In the genomic region with DNA sequence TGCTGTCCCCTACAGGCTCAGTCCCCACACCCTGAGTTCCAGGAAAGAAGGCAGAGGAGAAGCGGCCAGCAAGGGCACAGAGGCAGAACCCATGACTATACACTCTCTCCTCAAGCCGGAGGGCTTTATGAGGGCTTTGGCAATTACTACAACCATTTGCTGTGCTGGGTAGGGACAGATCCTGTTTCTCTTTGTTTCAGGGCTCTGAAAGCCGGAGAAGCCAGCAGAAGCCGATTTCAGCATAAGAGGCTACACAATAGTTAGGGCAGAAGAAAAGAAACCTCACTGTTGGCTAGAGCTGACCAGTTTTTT, we compare ENCODE assay signal across 15 cellular contexts. TPM values are rescaled to one million over a fixed set of nuclear protein-coding genes. Genes with fewer than 3 reads are reported as not detected.
DNase-seq lines count a peak whose midpoint lies in the region; ATAC-seq, FAIRE-seq and TF ChIP-seq lines count a peak whose summit lies in the region.
"Had no signal": no experiment of that assay in that cellular context is flagged by ENCODE, and none has a peak within 500 bp of the region (broad histone marks: within the 10 kb centered on the region; RNA-seq: fewer than 3 reads in every experiment).

No MANE protein-coding gene starts in this region.

- H3K27me3 Mint-ChIP-seq in endodermal cell (ENCODE audit: insufficient read depth) (no peaks in the 10 kb centered on the region), neural crest cell (ENCODE audit: low read depth) (no peaks in the 10 kb centered on the region)

- H3K4me1 ChIP-seq in heart left ventricle: peaks cover 25 to 62% (median 57%) of the 10 kb centered on the region in 12 donors
- peaks cover 12% of the 10 kb centered on the region for H3K4me1 ChIP-seq in endodermal cell (ENCODE audit: control insufficient read depth, insufficient read depth, low read length)
- no peaks in the 10 kb centered on the region for H3K4me1 ChIP-seq in urinary bladder (ENCODE audit: insufficient read depth)
- peaks cover 0 to 10% (median 0%) of the 10 kb centered on the region in 3 donors for H3K4me1 ChIP-seq in pancreas

- intact Hi-C loops in heart left ventricle (cut with DNase I) (loop anchor here in 4 of 10 donors (5.0 to 10.0 kb wide), 4 partner anchors 118 to 258 kb away; partner anchors contain the start of gene AHDC1 (in 1 of the 4)), Right ventricle myocardium inferior (cut with DNase I) (no loop called here), pancreas (cut with DNase I) (no loop called here), sciatic nerve (cut with DNase I) (no loop called here)

- TF ChIP-seq CTCF in heart left ventricle (IDR thresholded peaks at IDR 0.05): no peak
- TF ChIP-seq CTCF in endodermal cell (conservative IDR thresholded peaks at IDR 0.05): no peak
- no peak for TF ChIP-seq CTCF in neural crest cell (conservative IDR thresholded peaks at IDR 0.05)
- TF ChIP-seq CTCF in pancreas (IDR thresholded peaks at IDR 0.05): no peak

- H3K27me3 ChIP-seq in heart left ventricle: no peaks in the 10 kb centered on the region
- H3K27me3 ChIP-seq in endodermal cell (ENCODE audit: control insufficient read depth, insufficient read depth, low read length, poor library complexity, severe bottlenecking): no peaks in the 10 kb centered on the region
- H3K27me3 ChIP-seq in pancreas: no peaks in the 10 kb centered on the region

- WGBS in heart left ventricle, 4 donors: 43 to 65% (median 52%) methylated on average over 4 of the region's 4 CpGs
- 69 to 83% methylated on average over 2 to 4 of the region's 4 CpGs for WGBS in endodermal cell (ENCODE audit: insufficient coverage in 1 of 2, insufficient read length in 1 of 2), 2 experiments
- 67% methylated on average over 4 of the region's 4 CpGs for WGBS in urinary bladder
- 75 to 81% methylated on average over 4 of the region's 4 CpGs for WGBS in pancreas, 2 donors

- H3K4me3 ChIP-seq in heart left ventricle (no peak overlapping the region), endodermal cell (ENCODE audit: low read length) (no peak overlapping the region), urinary bladder (ENCODE audit: low read depth, low read length) (no peak overlapping the region), pancreas (no peak overlapping the region)

- H3K36me3 ChIP-seq in heart left ventricle (peaks cover 0 to 54% (median 48%) of the 10 kb centered on the region in 9 donors), endodermal cell (ENCODE audit: control insufficient read depth, insufficient read depth, low read length) (peaks cover 39% of the 10 kb centered on the region), urinary bladder (ENCODE audit: insufficient read depth) (peaks cover 2% of the 10 kb centered on the region), pancreas (peaks cover 0 to 37% (median 0%) of the 10 kb centered on the region in 3 donors)

- H3K4me1 Mint-ChIP-seq in endodermal cell: peaks cover 37% of the 10 kb centered on the region
- peaks cover 47% of the 10 kb centered on the region for H3K4me1 Mint-ChIP-seq in neural crest cell

- H3K4me3 Mint-ChIP-seq in endodermal cell (no peak overlapping the region), neural crest cell (no peak overlapping the region)

- no peaks in the 10 kb centered on the region for H3K9me3 ChIP-seq in heart left ventricle
- H3K9me3 ChIP-seq in endodermal cell (ENCODE audit: control insufficient read depth, low read length): no peaks in the 10 kb centered on the region
- no peaks in the 10 kb centered on the region for H3K9me3 ChIP-seq in pancreas

- peak in 2 of 4 donors; percentile 0 to 3 for ATAC-seq in heart left ventricle
- ATAC-seq in Right ventricle myocardium inferior: no peak
- no peak for ATAC-seq in pancreas
- no peak for ATAC-seq in sciatic nerve

- H3K27ac Mint-ChIP-seq in endodermal cell (peak overlapping the region; percentile 93), neural crest cell (ENCODE audit: unreplicated experiment) (peak overlapping the region; percentile 89)

- DNase-seq in heart left ventricle (no peak), Right ventricle myocardium inferior (ENCODE audit: missing footprints) (no peak), endodermal cell (no peak), neural crest cell (ENCODE audit: low read depth, low spot score) (no peak), hepatic stellate cell (ENCODE audit: low spot score) (no peak), pancreas (no peak), sciatic nerve (ENCODE audit: low spot score) (no peak)
- DNase-seq: activated gamma-delta T cell; effector memory CD4-positive, alpha-beta T cell; GDM1; NCI-H1105 treated with DMSO at 0.1 percent for 48 hours had no signal

- TF ChIP-seq POLR2A in heart left ventricle (IDR thresholded peaks at IDR 0.05): no peak

- H3K9me3 Mint-ChIP-seq in endodermal cell (no peaks in the 10 kb centered on the region), neural crest cell (no peaks in the 10 kb centered on the region)

- no peak overlapping the region for H3K9ac ChIP-seq in endodermal cell (ENCODE audit: extremely low read depth, low read length, poor library complexity, severe bottlenecking)
- H3K9ac ChIP-seq: parathyroid adenoma had no signal

- peaks cover 36% of the 10 kb centered on the region for H3K36me3 Mint-ChIP-seq in endodermal cell (ENCODE audit: low read depth)
- peaks cover 14% of the 10 kb centered on the region for H3K36me3 Mint-ChIP-seq in neural crest cell (ENCODE audit: low read depth)

- no peak for FAIRE-seq in pancreas (lab: Jason Lieb, UNC)
- FAIRE-seq: H54 had no signal

- H3K27ac ChIP-seq in heart left ventricle (peak overlapping the region; percentile 76 to 87 (median 85)), endodermal cell (ENCODE audit: low read depth, low read length) (peak overlapping the region; percentile 77), urinary bladder (ENCODE audit: low read depth) (peak overlapping the region; percentile 48), pancreas (peak overlapping the region in 1 of 4 donors; percentile 4)
- H3K27ac ChIP-seq: parathyroid adenoma, VCaP had no signal

RNA-seq across cellular contexts. Expression of gene GPR3, which starts 13.9 kb away (rescaled TPM):
- total RNA-seq in heart left ventricle (1 to 10 TPM in 2 of 9 donors, under 1 TPM in 6, not detected in 1; 0.28 to 2.4 (median 0.53) TPM), Right ventricle myocardium inferior (not detected), endodermal cell (1 to 10 TPM; 3.5 to 4.1 TPM), neural crest cell (6.1 and 7.0 TPM in 2 replicates), urinary bladder (0.16 TPM), pancreas (under 1 TPM in 3 of 6 donors, not detected in 3; 0.09 to 0.28 (median 0.21) TPM), sciatic nerve (0.71 TPM)
- polyA plus RNA-seq in heart left ventricle (1 to 10 TPM in 1 of 2 donors, under 1 TPM in 1; 0.11 to 3.7 TPM), urinary bladder (1.8 TPM), pancreas (under 1 TPM; 0.30 to 0.52 TPM)
- polyA plus RNA-seq in endodermal cell (2013, experiment 1 of 2): 4.5 TPM
- 4.5 TPM for polyA plus RNA-seq in endodermal cell (2013, experiment 2 of 2)

RNA-seq across cellular contexts. Expression of gene CD164L2, which starts 23.2 kb away (rescaled TPM):
- total RNA-seq in heart left ventricle (not detected), Right ventricle myocardium inferior (not detected), endodermal cell (1 to 10 TPM; 1.6 to 1.8 TPM), neural crest cell (not detected in 2 replicates), urinary bladder (not detected), pancreas (under 1 TPM in 4 of 6 donors, not detected in 2; 0.19 to 0.66 (median 0.44) TPM), sciatic nerve (not detected)
- polyA plus RNA-seq in heart left ventricle (not detected), urinary bladder (0.06 TPM), pancreas (under 1 TPM; 0.54 to 0.76 TPM)
- 1.4 TPM for polyA plus RNA-seq in endodermal cell (2013, experiment 1 of 2)
- polyA plus RNA-seq in endodermal cell (2013, experiment 2 of 2): 0.83 TPM

RNA-seq across cellular contexts. Expression of gene FCN3, which starts 31.7 kb away (rescaled TPM):
- total RNA-seq in heart left ventricle: 100 to 1,000 TPM in 1 of 9 donors, 10 to 100 TPM in 5, 1 to 10 TPM in 3; 2.4 to 112 (median 31.9) TPM
- 100 to 1,000 TPM in 1 of 2 donors, 10 to 100 TPM in 1; 60.8 to 141 TPM for polyA plus RNA-seq in heart left ventricle
- total RNA-seq in Right ventricle myocardium inferior: 20.7 TPM
- total RNA-seq in endodermal cell: under 1 TPM in 1 of 2 donors, not detected in 1; 0.26 TPM
- not detected for polyA plus RNA-seq in endodermal cell (2013, experiment 1 of 2)
- polyA plus RNA-seq in endodermal cell (2013, experiment 2 of 2): not detected
- not detected in 2 replicates for total RNA-seq in neural crest cell
- total RNA-seq in urinary bladder: not detected
- polyA plus RNA-seq in urinary bladder: 4.5 TPM
- total RNA-seq in pancreas: 1 to 10 TPM in 5 of 6 donors, under 1 TPM in 1; 0.39 to 8.5 (median 2.2) TPM
- 10 to 100 TPM; 16.9 to 19.7 TPM for polyA plus RNA-seq in pancreas
- 1.2 TPM for total RNA-seq in sciatic nerve

RNA-seq across cellular contexts. Expression of gene MAP3K6, which starts 39.5 kb away (rescaled TPM):
- total RNA-seq in heart left ventricle: 10 to 100 TPM; 21.1 to 77.0 (median 36.5) TPM
- 10 to 100 TPM; 48.6 to 64.3 TPM for polyA plus RNA-seq in heart left ventricle
- 51.3 TPM for total RNA-seq in Right ventricle myocardium inferior
- 10 to 100 TPM in 1 of 2 donors, 1 to 10 TPM in 1; 6.6 to 11.5 TPM for total RNA-seq in endodermal cell
- 14.9 TPM for polyA plus RNA-seq in endodermal cell (2013, experiment 1 of 2)
- polyA plus RNA-seq in endodermal cell (2013, experiment 2 of 2): 14.3 TPM
- total RNA-seq in neural crest cell: 12.9 and 13.6 TPM in 2 replicates
- 10.1 TPM for total RNA-seq in urinary bladder
- polyA plus RNA-seq in urinary bladder: 83.3 TPM
- total RNA-seq in pancreas: 10 to 100 TPM in 3 of 6 donors, 1 to 10 TPM in 3; 4.7 to 18.7 (median 9.8) TPM
- polyA plus RNA-seq in pancreas: 10 to 100 TPM; 51.2 to 65.7 TPM
- 88.4 TPM for total RNA-seq in sciatic nerve
